In the genomic region with DNA sequence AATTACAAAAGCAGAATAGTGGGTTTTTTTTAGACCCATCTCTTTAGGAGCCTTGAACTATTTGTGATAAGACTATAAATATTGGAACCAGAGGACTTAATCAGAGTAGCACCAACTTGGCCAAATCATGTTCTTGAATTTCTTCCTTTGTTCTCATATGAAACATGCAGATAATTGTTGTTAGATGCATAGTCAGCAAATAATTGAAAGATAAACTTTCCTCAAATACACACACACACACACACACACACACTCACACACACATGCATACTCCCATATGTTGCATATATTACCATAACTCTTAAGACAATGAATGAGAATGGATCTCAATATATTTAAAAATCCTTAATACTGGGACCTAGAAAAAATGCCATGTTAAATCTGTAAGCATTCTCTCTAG, we compare ENCODE assay signal across 22 cellular contexts.
DNase-seq lines count a peak whose midpoint lies in the region; ATAC-seq, FAIRE-seq and TF ChIP-seq lines count a peak whose summit lies in the region.
"Had no signal": no experiment of that assay in that cellular context is flagged by ENCODE, and none has a peak within 500 bp of the region (broad histone marks: within the 10 kb centered on the region; RNA-seq: fewer than 3 reads in every experiment).

No MANE protein-coding gene starts in this region.

- H4K20me1 ChIP-seq in K562 (replicated peaks; ENCODE audit: control insufficient read depth, insufficient read depth, low read length): no peaks in the 10 kb centered on the region
- H4K20me1 ChIP-seq: BLaER1 treated with 17β-estradiol and CSF1 and Interleukin-3, amounts not matched to agents 10 nM and 100 nM had no signal

- no peak for TF ChIP-seq RAD21 in A549 (conservative IDR thresholded peaks at IDR 0.05 in 1 of 2, IDR thresholded peaks at IDR 0.05 in 1 of 2)
- no peak for TF ChIP-seq RAD21 in K562 (CRISPR knock-in tag; conservative IDR thresholded peaks at IDR 0.05 in 1 of 2, IDR thresholded peaks at IDR 0.05 in 1 of 2)

- no peaks in the 10 kb centered on the region for H3K9me1 ChIP-seq in K562 (ENCODE audit: control insufficient read depth, insufficient read depth, low read length)

- in situ Hi-C loops in K562 (cut with MboI): no loop called here

- TF ChIP-seq CTCF in A549 (IDR thresholded peaks at IDR 0.05) (no peak), K562 (IDR thresholded peaks at IDR 0.05 in 2 of 3, conservative IDR thresholded peaks at IDR 0.05 in 1 of 3; ENCODE audit: insufficient read depth in 2 of 3, low read depth in 1 of 3, low read length in 3 of 3) (no peak)

- H2AFZ ChIP-seq in ACC112 (ENCODE audit: low read length, unreplicated experiment) (peak overlapping the region; percentile 28), K562 (ENCODE audit: low read depth, low read length) (no peak overlapping the region)

- H3K79me2 ChIP-seq in ACC112 (ENCODE audit: control insufficient read depth, insufficient read depth, low read length, unreplicated experiment): no peaks in the 10 kb centered on the region
- no peaks in the 10 kb centered on the region for H3K79me2 ChIP-seq in K562 (ENCODE audit: control insufficient read depth, insufficient read depth, low read length)

- TF ChIP-seq EP300 in A549 (IDR thresholded peaks at IDR 0.05): no peak
- no peak for TF ChIP-seq EP300 in K562 (IDR thresholded peaks at IDR 0.05; ENCODE audit: low read length)

- intact Hi-C loops in K562 (cut with micrococcal nuclease): no loop called here

- no peak for DNase-seq in A549 (ENCODE audit: low read depth in 1 of 2, low spot score in 1 of 2)
- DNase-seq in K562 (ENCODE audit: extremely low read depth in 1 of 4, low spot score in 3 of 4): no peak
- DNase-seq in activated effector memory CD4-positive, alpha-beta T cell treated with Interleukin-2 at 50 U/mL for 16 hours: no peak
- DNase-seq in NK-92 treated with Interleukin-12 subunit alpha and Interleukin-12 subunit beta, amount 100 ng/mL, for 24 hours (lab: John Stamatoyannopoulos, UW): no peak
- DNase-seq: ACHN; AML-193; BE2C; CD4-positive, alpha-beta T cell; CD8-positive, alpha-beta memory T cell; DMS 273 treated with DMSO at 0.1 percent for 48 hours; DMS79; EL; GDM1; GOT3; H7; HCEC 1CT had no signal

- H3K27ac ChIP-seq in A549 (no peak overlapping the region), ACC112 (ENCODE audit: low read depth, low read length) (no peak overlapping the region), K562 (ENCODE audit: extremely low read depth, low read depth, low read length) (no peak overlapping the region)
- H3K27ac ChIP-seq: BLaER1 treated with 17β-estradiol and CSF1 and Interleukin-3, amounts not matched to agents 10 nM and 100 nM had no signal

- CTCF ChIA-PET in A549 (lab: Yijun Ruan, JAX) (interaction anchor here (0.8 kb wide), 1 partner anchor 192 kb away, joined by 3 read pairs; no protein-coding TSS in a partner anchor), K562 (lab: Yijun Ruan, JAX; ENCODE audit: low intra/inter-chr PET ratio) (no interaction called here)

- no peak overlapping the region for H3K4me2 ChIP-seq in A549
- H3K4me2 ChIP-seq in K562 (ENCODE audit: insufficient read depth, low read length): no peak overlapping the region
- H3K4me2 ChIP-seq: BLaER1 treated with 17β-estradiol and CSF1 and Interleukin-3, amounts not matched to agents 10 nM and 100 nM had no signal

- no peak for FAIRE-seq in A549 (lab: Jason Lieb, UNC)
- no peak for FAIRE-seq in K562 (lab: Jason Lieb, UNC)
- FAIRE-seq: D721Med, GM12878, GM19239 had no signal

- H3K9ac ChIP-seq in K562 (ENCODE audit: insufficient read depth in 1 of 2, low read depth in 2 of 2, low read length in 2 of 2): no peak overlapping the region
- H3K9ac ChIP-seq: BLaER1 treated with 17β-estradiol and CSF1 and Interleukin-3, amounts not matched to agents 10 nM and 100 nM had no signal

- H3K9me3 ChIP-seq in A549 (no peaks in the 10 kb centered on the region), K562 (replicated peaks; ENCODE audit: control insufficient read depth, insufficient read depth, low read depth, low read length) (no peaks in the 10 kb centered on the region)
- H3K9me3 ChIP-seq: BE2C had no signal

- H3K4me1 ChIP-seq in A549 (no peaks in the 10 kb centered on the region), ACC112 (ENCODE audit: control insufficient read depth, insufficient read depth, low read length, unreplicated experiment) (peaks cover 3% of the 10 kb centered on the region), K562 (replicated peaks in 1 of 2; ENCODE audit: control insufficient read depth in 2 of 2, insufficient read depth in 2 of 2, low read length in 2 of 2) (no peaks in the 10 kb centered on the region)
- H3K4me1 ChIP-seq: BE2C; BLaER1 treated with 17β-estradiol and CSF1 and Interleukin-3, amounts not matched to agents 10 nM and 100 nM had no signal

- TF ChIP-seq POLR2A in A549 (IDR thresholded peaks at IDR 0.05; ENCODE audit: low read length) (no peak), K562 (conservative IDR thresholded peaks at IDR 0.05) (no peak)

- no peaks in the 10 kb centered on the region for H3K36me3 ChIP-seq in ACC112 (ENCODE audit: insufficient read depth, low read length)
- H3K36me3 ChIP-seq in K562 (ENCODE audit: control insufficient read depth, insufficient read depth, low read length): no peaks in the 10 kb centered on the region
- H3K36me3 ChIP-seq: BE2C; BLaER1 treated with 17β-estradiol and CSF1 and Interleukin-3, amounts not matched to agents 10 nM and 100 nM had no signal

- no TSS peak for BruUV-seq in K562 (replicated peaks; lab: Mats Ljungman, UMichigan)

- POLR2A ChIA-PET in A549 (lab: Yijun Ruan, JAX): no interaction called here
- POLR2A ChIA-PET in K562 (lab: Yijun Ruan, JAX): no interaction called here

- ATAC-seq in A549 (no peak), K562 (no peak), GM19397 (IDR thresholded peaks at IDR 0.05; ENCODE audit: unreplicated experiment) (no peak)
- ATAC-seq: GM12878 had no signal

- H3K4me3 ChIP-seq in A549 (no peak overlapping the region), ACC112 (ENCODE audit: low read depth, low read length) (no peak overlapping the region), K562 (no peak overlapping the region)
- H3K4me3 ChIP-seq: BLaER1 treated with 17β-estradiol and CSF1 and Interleukin-3, amounts not matched to agents 10 nM and 100 nM; GM12878 had no signal

- H3K27me3 ChIP-seq in ACC112 (ENCODE audit: insufficient read depth, low read length) (no peaks in the 10 kb centered on the region), K562 (ENCODE audit: control insufficient read depth in 2 of 2, insufficient read depth in 2 of 2, low read length in 2 of 2) (no peaks in the 10 kb centered on the region)
- H3K27me3 ChIP-seq: BE2C; BLaER1 treated with 17β-estradiol and CSF1 and Interleukin-3, amounts not matched to agents 10 nM and 100 nM had no signal

TF ChIP-seq in A549, 52 proteins besides CTCF, POLR2A, EP300 and RAD21:
- TF ChIP-seq ZC3H11A (IDR thresholded peaks at IDR 0.05) (no peak), MAFK (IDR thresholded peaks at IDR 0.05; ENCODE audit: partially characterized antibody) (peak; percentile 95), SREBF2 (IDR thresholded peaks at IDR 0.05) (no peak)

TF ChIP-seq in K562, 482 proteins besides CTCF, POLR2A, EP300 and RAD21:
- TF ChIP-seq NR1H2 (CRISPR knock-in tag; IDR thresholded peaks at IDR 0.05) (no peak), MAFG (tag; conservative IDR thresholded peaks at IDR 0.05) (peak; percentile 50), MCM3 (IDR thresholded peaks at IDR 0.05) (no peak), ZNF316 (IDR thresholded peaks at IDR 0.05) (peak; percentile 72), MAFF (IDR thresholded peaks at IDR 0.05; ENCODE audit: low read length) (peak; percentile 68), YY1 (IDR thresholded peaks at IDR 0.05; ENCODE audit: borderline replicate concordance in 1 of 3, control insufficient read depth in 1 of 3, extremely low read depth in 1 of 3, insufficient read depth in 3 of 3, insufficient read length in 1 of 3, insufficient replicate concordance in 2 of 3, low read depth in 1 of 3, low read length in 2 of 3) (no peak), C11orf30 (IDR thresholded peaks at IDR 0.05; ENCODE audit: low read depth) (peak; percentile 57), MAFK (IDR thresholded peaks at IDR 0.05; ENCODE audit: low read length) (peak; percentile 72)
- TF ChIP-seq, protein P1, sequence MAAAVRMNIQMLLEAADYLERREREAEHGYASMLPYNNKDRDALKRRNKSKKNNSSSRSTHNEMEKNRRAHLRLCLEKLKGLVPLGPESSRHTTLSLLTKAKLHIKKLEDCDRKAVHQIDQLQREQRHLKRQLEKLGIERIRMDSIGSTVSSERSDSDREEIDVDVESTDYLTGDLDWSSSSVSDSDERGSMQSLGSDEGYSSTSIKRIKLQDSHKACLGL (CRISPR knock-in tag; IDR thresholded peaks at IDR 0.05; ENCODE audit: borderline replicate concordance, poor library complexity, severe bottlenecking): no peak
- TF ChIP-seq, protein P2, sequence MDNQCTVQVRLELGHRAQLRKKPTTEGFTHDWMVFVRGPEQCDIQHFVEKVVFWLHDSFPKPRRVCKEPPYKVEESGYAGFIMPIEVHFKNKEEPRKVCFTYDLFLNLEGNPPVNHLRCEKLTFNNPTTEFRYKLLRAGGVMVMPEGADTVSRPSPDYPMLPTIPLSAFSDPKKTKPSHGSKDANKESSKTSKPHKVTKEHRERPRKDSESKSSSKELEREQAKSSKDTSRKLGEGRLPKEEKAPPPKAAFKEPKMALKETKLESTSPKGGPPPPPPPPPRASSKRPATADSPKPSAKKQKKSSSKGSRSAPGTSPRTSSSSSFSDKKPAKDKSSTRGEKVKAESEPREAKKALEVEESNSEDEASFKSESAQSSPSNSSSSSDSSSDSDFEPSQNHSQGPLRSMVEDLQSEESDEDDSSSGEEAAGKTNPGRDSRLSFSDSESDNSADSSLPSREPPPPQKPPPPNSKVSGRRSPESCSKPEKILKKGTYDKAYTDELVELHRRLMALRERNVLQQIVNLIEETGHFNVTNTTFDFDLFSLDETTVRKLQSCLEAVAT (IDR thresholded peaks at IDR 0.05): no peak
